ENCODE assay signal across 20 cellular contexts in genomic region chrX:148309413-148309812, GRCh38.
"Had no signal": no experiment of that assay in that cellular context is flagged by ENCODE, and none has a peak within 500 bp of the region (broad histone marks: within the 10 kb centered on the region; RNA-seq: fewer than 3 reads in every experiment).

No MANE protein-coding gene starts in this region.

- H2AFZ ChIP-seq: hepatocyte had no signal

- H3K9me3 ChIP-seq: gastroesophageal sphincter, pancreas, psoas muscle, tibial nerve had no signal

- ATAC-seq: gastroesophageal sphincter, left colon, pancreas, psoas muscle, WTC11 had no signal

- H3K27me3 ChIP-seq: gastroesophageal sphincter, hepatocyte, pancreas, tibial nerve had no signal

- H3K27ac ChIP-seq: gastroesophageal sphincter, hepatocyte, pancreas, psoas muscle, tibial nerve had no signal

- H3K4me3 Mint-ChIP-seq: activated naive CD4-positive, alpha-beta T cell treated with anti-CD3 and anti-CD28 coated beads for 36 hours; immature natural killer cell; WTC11 had no signal

- H3K4me1 ChIP-seq: gastroesophageal sphincter, pancreas, psoas muscle, tibial nerve had no signal

- H3K36me3 ChIP-seq: gastroesophageal sphincter, pancreas, tibial nerve had no signal

- H3K4me2 ChIP-seq: hepatocyte, smooth muscle cell had no signal

- DNase-seq: activated CD4-positive, alpha-beta T cell treated with anti-CD3 and anti-CD28 coated beads, Interleukin-2, amount 50 U/mL, for 48 hours; activated CD8-positive, alpha-beta memory T cell treated with anti-CD3 and anti-CD28 coated beads for 24 hours; activated effector memory CD4-positive, alpha-beta T cell treated with anti-CD3 and anti-CD28 coated beads, Interleukin-2, amount 50 U/mL, for 16 hours; activated naive CD4-positive, alpha-beta T cell treated with anti-CD3 and anti-CD28 coated beads for 36 hours; amniotic stem cell; caudate nucleus; cortex of kidney; immature natural killer cell; kidney; left colon; mammary epithelial cell; pancreas; psoas muscle; stimulated activated naive CD4-positive, alpha-beta T cell treated with Interleukin-2 at 50 U/mL for 16 hours; T1000 had no signal

- H3K4me3 ChIP-seq: gastroesophageal sphincter, hepatocyte, pancreas, psoas muscle, smooth muscle cell, tibial nerve had no signal

- H3K27ac Mint-ChIP-seq: activated naive CD4-positive, alpha-beta T cell treated with anti-CD3 and anti-CD28 coated beads for 36 hours; immature natural killer cell; WTC11 had no signal
